In genomic region chr1:8560611-8561544, GRCh38 we compare ENCODE assay signal across 1 cellular context.
TF ChIP-seq lines count a peak whose summit lies in the region.

No MANE protein-coding gene starts in this region.

TF ChIP-seq in GM23338, 12 proteins besides CTCF, POLR2A, EP300 and RAD21 (continued from another document):
- TF ChIP-seq ETS1 (IDR thresholded peaks at IDR 0.05) = no peak
- TF ChIP-seq ZNF114 (CRISPR knock-in tag; IDR thresholded peaks at IDR 0.05) = no peak
- no peak for TF ChIP-seq POLR2AphosphoS5 (IDR thresholded peaks at IDR 0.05; ENCODE audit: low read depth)
- no peak for TF ChIP-seq EZH2 (IDR thresholded peaks at IDR 0.05; ENCODE audit: low read depth, unreplicated experiment)
- no peak for TF ChIP-seq ZNF331 (CRISPR knock-in tag; IDR thresholded peaks at IDR 0.05; ENCODE audit: low read depth)
- no peak for TF ChIP-seq REST (IDR thresholded peaks at IDR 0.05; ENCODE audit: unreplicated experiment)
- TF ChIP-seq STAT1 (IDR thresholded peaks at IDR 0.05; ENCODE audit: unreplicated experiment) = no peak
- TF ChIP-seq EZH2phosphoT487 (IDR thresholded peaks at IDR 0.05; ENCODE audit: unreplicated experiment) = no peak
- no peak for TF ChIP-seq JUNB (IDR thresholded peaks at IDR 0.05; ENCODE audit: unreplicated experiment)
- TF ChIP-seq NANOG (IDR thresholded peaks at IDR 0.05; ENCODE audit: borderline replicate concordance) = no peak
